Comparison of ENCODE assay signal across 20 cellular contexts in the genomic region with DNA sequence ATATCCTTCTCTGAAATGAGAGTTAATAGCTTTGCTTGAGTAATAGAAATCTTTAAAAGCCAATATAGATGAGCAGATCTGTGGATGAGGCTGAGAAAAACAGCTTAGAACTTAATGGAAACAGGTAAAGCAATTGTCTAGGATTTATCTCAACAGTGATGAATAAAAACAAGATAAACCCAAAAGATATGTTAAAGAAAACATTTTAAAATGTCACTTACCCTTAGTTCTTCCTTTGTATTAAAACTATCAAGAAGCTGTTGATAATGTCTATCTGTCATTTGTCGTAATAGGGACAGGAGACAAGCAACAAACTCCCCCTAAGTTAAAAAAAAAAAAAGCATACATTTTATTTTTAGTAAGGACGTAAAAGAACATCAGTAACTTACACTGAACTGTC.
"Had no signal": no experiment of that assay in that cellular context is flagged by ENCODE, and none has a peak within 500 bp of the region (broad histone marks: within the 10 kb centered on the region; RNA-seq: fewer than 3 reads in every experiment).

No MANE protein-coding gene starts in this region.

- H2AFZ ChIP-seq: hepatocyte, neural progenitor cell had no signal

- H3K36me3 ChIP-seq: neural progenitor cell, spleen, uterus had no signal

- DNase-seq: erythroblast; midbrain; nucleus accumbens; psoas muscle; retina; spleen; stimulated activated CD4-positive, alpha-beta T cell treated with anti-CD3 and anti-CD28 coated beads, Interleukin-15, amount 100 ng/mL, for 24 hours; stimulated activated CD4-positive, alpha-beta T cell treated with anti-CD3 and anti-CD28 coated beads, Interleukin-1b, Interleukin-23, amount 100 ng/mL, for 48 hours; stimulated activated CD4-positive, alpha-beta T cell treated with anti-CD3 and anti-CD28 coated beads, Interleukin-4, amount 100 ng/mL, for 24 hours; tibial artery; upper lobe of left lung; uterus had no signal

- H3K27ac Mint-ChIP-seq: dendritic cell treated with granulocyte-macrophage colony-stimulating factor and Interleukin-4, amounts not matched to agents 40 ng/mL and 50 ng/mL, for 4 days; natural killer cell treated with Interleukin-12 subunit alpha and Interleukin-12 subunit beta and Interleukin-15 and Interleukin-18, amount 100 ng/mL, for 72 hours; neural progenitor cell; stimulated activated memory B cell treated with anti-CD40 and anti-IgM and Interleukin-4, amounts not matched to agents 10 μg/mL and 1 μg/mL and 100 μg/mL, for 72 hours; stimulated activated naive CD8-positive, alpha-beta T cell treated with anti-CD3 and anti-CD28 coated beads, Interleukin-15, Interleukin-2, amounts not matched to agents 100 ng/mL and 50 ng/mL, for 24 hours had no signal

- H3K4me3 Mint-ChIP-seq: dendritic cell treated with granulocyte-macrophage colony-stimulating factor and Interleukin-4, amounts not matched to agents 40 ng/mL and 50 ng/mL, for 4 days; natural killer cell treated with Interleukin-12 subunit alpha and Interleukin-12 subunit beta and Interleukin-15 and Interleukin-18, amount 100 ng/mL, for 72 hours; neural progenitor cell; stimulated activated memory B cell treated with anti-CD40 and anti-IgM and Interleukin-4, amounts not matched to agents 10 μg/mL and 1 μg/mL and 100 μg/mL, for 72 hours; stimulated activated naive CD8-positive, alpha-beta T cell treated with anti-CD3 and anti-CD28 coated beads, Interleukin-15, Interleukin-2, amounts not matched to agents 100 ng/mL and 50 ng/mL, for 24 hours had no signal

- ATAC-seq: left lobe of liver; natural killer cell treated with Interleukin-12 subunit alpha and Interleukin-12 subunit beta and Interleukin-15 and Interleukin-18, amount 100 ng/mL, for 72 hours; psoas muscle; stimulated activated memory B cell treated with anti-CD40 and anti-IgM and Interleukin-4, amounts not matched to agents 10 μg/mL and 1 μg/mL and 100 μg/mL, for 72 hours had no signal

- H3K9me3 Mint-ChIP-seq: dendritic cell treated with granulocyte-macrophage colony-stimulating factor and Interleukin-4, amounts not matched to agents 40 ng/mL and 50 ng/mL, for 4 days had no signal

- H3K9ac ChIP-seq: neural progenitor cell had no signal

- H3K4me1 Mint-ChIP-seq: neural progenitor cell; stimulated activated memory B cell treated with anti-CD40 and anti-IgM and Interleukin-4, amounts not matched to agents 10 μg/mL and 1 μg/mL and 100 μg/mL, for 72 hours had no signal

- H3K9me3 ChIP-seq: psoas muscle, tibial artery, upper lobe of left lung, uterus had no signal

- H3K79me2 ChIP-seq: hepatocyte had no signal

- FAIRE-seq: colon had no signal

- H3K27ac ChIP-seq: hepatocyte, neural progenitor cell, psoas muscle, spleen, tibial artery had no signal

- H3K27me3 ChIP-seq: hepatocyte, neural progenitor cell, spleen, tibial artery, upper lobe of left lung, uterus had no signal

- H3K27me3 Mint-ChIP-seq: dendritic cell treated with granulocyte-macrophage colony-stimulating factor and Interleukin-4, amounts not matched to agents 40 ng/mL and 50 ng/mL, for 4 days; stimulated activated memory B cell treated with anti-CD40 and anti-IgM and Interleukin-4, amounts not matched to agents 10 μg/mL and 1 μg/mL and 100 μg/mL, for 72 hours; stimulated activated naive CD8-positive, alpha-beta T cell treated with anti-CD3 and anti-CD28 coated beads, Interleukin-15, Interleukin-2, amounts not matched to agents 100 ng/mL and 50 ng/mL, for 24 hours had no signal

- H3K4me3 ChIP-seq: hepatocyte, neural progenitor cell, psoas muscle, spleen, tibial artery, upper lobe of left lung, uterus had no signal

- H3K4me2 ChIP-seq: hepatocyte, neural progenitor cell had no signal

- H3K4me1 ChIP-seq: neural progenitor cell, psoas muscle, spleen, tibial artery, upper lobe of left lung, uterus had no signal
